20 cellular contexts compared by ENCODE assay signal in genomic region chr2:28477087-28477486, GRCh38. TPM values are rescaled to one million over a fixed set of nuclear protein-coding genes. Genes with fewer than 3 reads are reported as not detected.
A peak's percentile ranks its signal among the peaks of the same experiment; 100 is the strongest.
DNase-seq lines count a peak whose midpoint lies in the region; ATAC-seq and TF ChIP-seq lines count a peak whose summit lies in the region.
"Had no signal": no experiment of that assay in that cellular context is flagged by ENCODE, and none has a peak within 500 bp of the region (broad histone marks: within the 10 kb centered on the region; RNA-seq: fewer than 3 reads in every experiment).

No MANE protein-coding gene starts in this region.

- no peaks in the 10 kb centered on the region for H3K36me3 ChIP-seq in MM.1S (replicated peaks; ENCODE audit: insufficient read depth, low read length)
- H3K36me3 ChIP-seq in neutrophil: no peaks in the 10 kb centered on the region
- H3K36me3 ChIP-seq: BE2C had no signal

- ATAC-seq in T-helper 17 cell: no peak
- ATAC-seq in left cardiac atrium: no peak

- intact Hi-C loops in left cardiac atrium (cut with DNase I): no loop called here

- no peak for TF ChIP-seq CTCF in MM.1S (IDR thresholded peaks at IDR 0.05; ENCODE audit: low read length)
- no peak for TF ChIP-seq CTCF in coronary artery (IDR thresholded peaks at IDR 0.05)
- no peak for TF ChIP-seq CTCF in neutrophil (IDR thresholded peaks at IDR 0.05)

- DNase-seq in MM.1S (peak; percentile 45), T-helper 17 cell (no peak), coronary artery (ENCODE audit: low spot score) (peak; percentile 21), left cardiac atrium (no peak), SKM-1 (lab: John Stamatoyannopoulos, UW; ENCODE audit: unreplicated experiment) (no peak), KBM-7 (no peak)
- DNase-seq: ACHN; BE2C; C1 segment of cervical spinal cord; CD4-positive, CD25-positive, alpha-beta regulatory T cell; CD8-positive, alpha-beta memory T cell; COR-L47; DMS 273 treated with DMSO at 0.1 percent for 48 hours; DMS53; DND-41; EL; HCEC 1CT; IMR-90 had no signal

- peaks cover 21% of the 10 kb centered on the region for H3K4me1 ChIP-seq in MM.1S (ENCODE audit: low read length)
- peaks cover 0 to 15% of the 10 kb centered on the region in 2 experiments for H3K4me1 ChIP-seq in neutrophil (ENCODE audit: control insufficient read depth in 1 of 2, insufficient read depth in 1 of 2, low read depth in 1 of 2, low read length in 1 of 2)
- H3K4me1 ChIP-seq: BE2C had no signal

- peak overlapping the region; percentile 68 for H2AFZ ChIP-seq in MM.1S (ENCODE audit: low read length)

- no peaks in the 10 kb centered on the region for H3K27me3 ChIP-seq in MM.1S (replicated peaks; ENCODE audit: insufficient read depth, low read length)
- H3K27me3 ChIP-seq in neutrophil: no peaks in the 10 kb centered on the region
- H3K27me3 ChIP-seq: BE2C had no signal

- H3K9me3 ChIP-seq in MM.1S (replicated peaks; ENCODE audit: insufficient read depth, low read length): no peaks in the 10 kb centered on the region
- H3K9me3 ChIP-seq in T-helper 17 cell (ENCODE audit: control insufficient read depth, low read length, poor library complexity, severe bottlenecking): no peaks in the 10 kb centered on the region
- no peaks in the 10 kb centered on the region for H3K9me3 ChIP-seq in neutrophil
- H3K9me3 ChIP-seq: BE2C had no signal

- H3K4me3 ChIP-seq in MM.1S (ENCODE audit: low read length) (no peak overlapping the region), coronary artery (no peak overlapping the region), neutrophil (ENCODE audit: low read depth in 1 of 2, low read length in 1 of 2) (no peak overlapping the region)

- peak overlapping the region; percentile 39 for H3K27ac Mint-ChIP-seq in T-helper 17 cell

- peak overlapping the region; percentile 34 for H3K4me3 Mint-ChIP-seq in T-helper 17 cell
- H3K4me3 Mint-ChIP-seq: CD4-positive, CD25-positive, alpha-beta regulatory T cell; CD8-positive, alpha-beta memory T cell had no signal

- H3K9ac ChIP-seq in MM.1S (ENCODE audit: low read length): peak overlapping the region; percentile 17; the same call in 1 of the 2 replicates

- peak overlapping the region; percentile 58 for H3K4me2 ChIP-seq in MM.1S (ENCODE audit: low read depth, low read length)

- peak overlapping the region; percentile 72; the same call in 1 of the 2 replicates for H3K27ac ChIP-seq in MM.1S (ENCODE audit: low read length)
- H3K27ac ChIP-seq in coronary artery: no peak overlapping the region
- H3K27ac ChIP-seq in neutrophil: peak overlapping the region; percentile 31
- H3K27ac ChIP-seq: HL-60 had no signal

- no peaks in the 10 kb centered on the region for H3K79me2 ChIP-seq in MM.1S (ENCODE audit: low read length)

- no peaks in the 10 kb centered on the region for H3K9me2 ChIP-seq in MM.1S (replicated peaks; ENCODE audit: insufficient read depth, low read length)

- peaks cover 13% of the 10 kb centered on the region for H3F3A ChIP-seq in MM.1S (ENCODE audit: insufficient read depth, low read length)

- peaks cover 3% of the 10 kb centered on the region for H3K36me3 Mint-ChIP-seq in T-helper 17 cell (ENCODE audit: low read depth)
- H3K36me3 Mint-ChIP-seq: CD4-positive, CD25-positive, alpha-beta regulatory T cell had no signal

- peaks cover 5% of the 10 kb centered on the region for H3K4me1 Mint-ChIP-seq in T-helper 17 cell
- H3K4me1 Mint-ChIP-seq: CD8-positive, alpha-beta memory T cell had no signal

- H3K27me3 Mint-ChIP-seq in T-helper 17 cell: no peaks in the 10 kb centered on the region

- in situ Hi-C loops in KBM-7 (cut with MboI; ENCODE audit: low pct_unique_long_range_greater_than_20kb, low sequenced_read_pairs): no loop called here

- H4K20me1 ChIP-seq in MM.1S (ENCODE audit: insufficient read depth, low read length): no peaks in the 10 kb centered on the region

RNA-seq across cellular contexts. Expression of gene PLB1, which starts 18.8 kb away (rescaled TPM):
- total RNA-seq in T-helper 17 cell: 1 to 10 TPM; 2.2 to 2.7 TPM
- total RNA-seq in left cardiac atrium: 1 to 10 TPM; 2.8 to 6.2 TPM

Comparison
In these comparisons a context has a peak if more than half of its experiments do, and no peak if none do; other contexts are left out.
1. DNase-seq: peak in MM.1S (single experiment) and coronary artery (single experiment); none in T-helper 17 cell (0 of 3), left cardiac atrium (single experiment), SKM-1 (single experiment) and KBM-7 (single experiment).
2. H3K27ac ChIP-seq: peak in MM.1S (single experiment) and neutrophil (single experiment); none in coronary artery (0 of 2).